8 cellular contexts compared by ENCODE assay signal in the genomic region with DNA sequence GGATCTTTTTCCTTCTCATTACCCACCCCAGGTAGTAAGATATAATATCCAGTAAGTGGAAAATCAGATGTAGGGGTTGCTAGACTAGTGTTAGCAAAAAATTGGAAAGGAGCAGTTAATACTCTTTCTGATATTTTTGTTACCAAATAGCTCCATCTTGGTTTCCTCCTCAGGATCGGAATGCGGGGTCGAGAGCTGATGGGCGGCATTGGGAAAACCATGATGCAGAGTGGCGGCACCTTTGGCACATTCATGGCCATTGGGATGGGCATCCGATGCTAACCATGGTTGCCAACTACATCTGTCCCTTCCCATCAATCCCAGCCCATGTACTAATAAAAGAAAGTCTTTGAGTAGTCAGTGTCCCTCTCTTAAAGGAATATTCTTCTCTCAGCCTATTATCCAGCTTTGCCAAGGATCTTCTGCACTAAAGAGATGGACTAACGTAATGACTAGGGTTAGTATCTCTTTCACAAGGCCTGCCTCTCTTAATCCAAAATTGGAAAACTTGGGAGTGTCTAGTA. TPM values are rescaled to one million over a fixed set of nuclear protein-coding genes. Genes with fewer than 3 reads are reported as not detected.
DNase-seq lines count a peak whose midpoint lies in the region; ATAC-seq and TF ChIP-seq lines count a peak whose summit lies in the region.

No MANE protein-coding gene starts in this region.

- H3K79me2 ChIP-seq in ACC112 (ENCODE audit: control insufficient read depth, insufficient read depth, low read length, unreplicated experiment) (peaks cover 34% of the 10 kb centered on the region), H9 (ENCODE audit: insufficient read depth, low read length) (no peaks in the 10 kb centered on the region)

- intact Hi-C loops in activated T-helper 1 cell treated with anti-CD3 and anti-CD28 coated beads, Interleukin-12 subunit alpha, Interleukin-12 subunit beta, Interleukin-2, Interleukin-4 antibody, amounts not matched to agents 30 ng/mL and 10 ng/mL and 1 ng/mL, durations not matched to agents 14 hours and 24 hours and 36 hours (cut with micrococcal nuclease) = no loop called here

- H3K27me3 ChIP-seq in ACC112 (ENCODE audit: insufficient read depth, low read length) (no peaks in the 10 kb centered on the region), H9 (ENCODE audit: insufficient read depth, low read length) (no peaks in the 10 kb centered on the region)

- H3K27ac ChIP-seq in ACC112 (ENCODE audit: low read depth, low read length) = peak overlapping the region; percentile 84
- no peak overlapping the region for H3K27ac ChIP-seq in H9 (ENCODE audit: insufficient read length, low read depth, low read length)

- no peak overlapping the region for H2BK120ac ChIP-seq in H9 (ENCODE audit: low read depth, low read length, poor library complexity, severe bottlenecking)

- no peak overlapping the region for H4K91ac ChIP-seq in H9 (ENCODE audit: insufficient read length, low read depth, low read length)

- H3K4me1 ChIP-seq in ACC112 (ENCODE audit: control insufficient read depth, insufficient read depth, low read length, unreplicated experiment) (peaks cover 33% of the 10 kb centered on the region), H9 (ENCODE audit: insufficient read depth, low read length) (no peaks in the 10 kb centered on the region)

- no peak overlapping the region for H2BK15ac ChIP-seq in H9 (ENCODE audit: low read depth, low read length)

- H3K4me1 Mint-ChIP-seq in H9 = peaks cover 17 to 18% of the 10 kb centered on the region in 2 experiments
- H3K4me1 Mint-ChIP-seq in activated T-helper 1 cell treated with anti-CD3 and anti-CD28 coated beads, Interleukin-12 subunit alpha, Interleukin-12 subunit beta, Interleukin-2, Interleukin-4 antibody, amounts not matched to agents 30 ng/mL and 10 ng/mL and 1 ng/mL, durations not matched to agents 14 hours and 24 hours and 36 hours (ENCODE audit: low read depth) = peaks cover 38% of the 10 kb centered on the region

- no peaks in the 10 kb centered on the region for H3K9me3 Mint-ChIP-seq in H9
- H3K9me3 Mint-ChIP-seq in activated T-helper 1 cell treated with anti-CD3 and anti-CD28 coated beads, Interleukin-12 subunit alpha, Interleukin-12 subunit beta, Interleukin-2, Interleukin-4 antibody, amounts not matched to agents 30 ng/mL and 10 ng/mL and 1 ng/mL, durations not matched to agents 14 hours and 24 hours and 36 hours = no peaks in the 10 kb centered on the region

- no peak overlapping the region for H3K56ac ChIP-seq in H9 (ENCODE audit: insufficient read length, low read depth, low read length)

- no peaks in the 10 kb centered on the region for H4K20me1 ChIP-seq in H9 (ENCODE audit: control insufficient read depth, insufficient read depth, insufficient read length)

- peak overlapping the region in 2 of 3 experiments; percentile 53 to 77; a peak in 3 of 7 replicates for H3K27ac Mint-ChIP-seq in H9
- peak overlapping the region; percentile 94 for H3K27ac Mint-ChIP-seq in activated T-helper 1 cell treated with anti-CD3 and anti-CD28 coated beads, Interleukin-12 subunit alpha, Interleukin-12 subunit beta, Interleukin-2, Interleukin-4 antibody, amounts not matched to agents 30 ng/mL and 10 ng/mL and 1 ng/mL, durations not matched to agents 14 hours and 24 hours and 36 hours

- H3K4me3 Mint-ChIP-seq in H9 = peak overlapping the region; percentile 93 to 97
- peak overlapping the region; percentile 92 for H3K4me3 Mint-ChIP-seq in activated T-helper 1 cell treated with anti-CD3 and anti-CD28 coated beads, Interleukin-12 subunit alpha, Interleukin-12 subunit beta, Interleukin-2, Interleukin-4 antibody, amounts not matched to agents 30 ng/mL and 10 ng/mL and 1 ng/mL, durations not matched to agents 14 hours and 24 hours and 36 hours

- H3K4me3 ChIP-seq in ACC112 (ENCODE audit: low read depth, low read length) = peak overlapping the region; percentile 93

- TF ChIP-seq CTCF in H9 (conservative IDR thresholded peaks at IDR 0.05) = no peak

- peaks cover 8% of the 10 kb centered on the region for H3K23me2 ChIP-seq in H9 (ENCODE audit: insufficient read length, low read depth, low read length, poor library complexity, severe bottlenecking)

- H3K79me1 ChIP-seq in H9 (ENCODE audit: insufficient read depth, low read depth, low read length, poor library complexity, severe bottlenecking) = no peaks in the 10 kb centered on the region

- DNase-seq in H9 (no peak), kidney tubule cell (ENCODE audit: low spot score) (peak; percentile 16), NCI-H1092 (lab: John Stamatoyannopoulos, UW) (no peak), NCI-H526 treated with DMSO at 0.1 percent for 48 hours (lab: John Stamatoyannopoulos, UW) (no peak)
- no peak for DNase-seq in activated T-helper 1 cell treated with anti-CD3 and anti-CD28 coated beads, Interleukin-12 subunit alpha, Interleukin-12 subunit beta, Interleukin-2, Interleukin-4 antibody, amounts not matched to agents 30 ng/mL and 10 ng/mL and 1 ng/mL, durations not matched to agents 14 hours and 24 hours and 36 hours (ENCODE audit: low spot score)

- H3K27me3 Mint-ChIP-seq in H9 (ENCODE audit: low read depth) = peaks cover 2% of the 10 kb centered on the region; the same call in 1 of the 2 replicates
- H3K27me3 Mint-ChIP-seq in activated T-helper 1 cell treated with anti-CD3 and anti-CD28 coated beads, Interleukin-12 subunit alpha, Interleukin-12 subunit beta, Interleukin-2, Interleukin-4 antibody, amounts not matched to agents 30 ng/mL and 10 ng/mL and 1 ng/mL, durations not matched to agents 14 hours and 24 hours and 36 hours (ENCODE audit: insufficient read depth) = no peaks in the 10 kb centered on the region

- ATAC-seq in HG03432 (IDR thresholded peaks at IDR 0.05; ENCODE audit: unreplicated experiment) = no peak
- ATAC-seq in GM19397 (IDR thresholded peaks at IDR 0.05; ENCODE audit: unreplicated experiment) = no peak

- H4K5ac ChIP-seq in H9 (ENCODE audit: insufficient read length, low read depth, low read length) = no peak overlapping the region

- no peak overlapping the region for H4K8ac ChIP-seq in H9 (replicated peaks; ENCODE audit: insufficient read length, low read depth, low read length)

- no peak overlapping the region for H3K14ac ChIP-seq in H9 (ENCODE audit: insufficient read depth, low read length)

- H3K36me3 Mint-ChIP-seq in H9 (ENCODE audit: insufficient read depth in 1 of 3, low read depth in 3 of 3) = peaks cover 15 to 48% (median 35%) of the 10 kb centered on the region in 3 experiments; a peak in 6 of 7 replicates
- peaks cover 49% of the 10 kb centered on the region for H3K36me3 Mint-ChIP-seq in activated T-helper 1 cell treated with anti-CD3 and anti-CD28 coated beads, Interleukin-12 subunit alpha, Interleukin-12 subunit beta, Interleukin-2, Interleukin-4 antibody, amounts not matched to agents 30 ng/mL and 10 ng/mL and 1 ng/mL, durations not matched to agents 14 hours and 24 hours and 36 hours (ENCODE audit: low read depth)

- no peak overlapping the region for H3K23ac ChIP-seq in H9 (ENCODE audit: insufficient read length, low read depth, low read length)

- H3K36me3 ChIP-seq in ACC112 (ENCODE audit: insufficient read depth, low read length) = peaks cover 26% of the 10 kb centered on the region

- no peak overlapping the region for H3K4me2 ChIP-seq in H9 (ENCODE audit: insufficient read depth, insufficient read length, low read length)

- H3K9ac ChIP-seq in H9 (ENCODE audit: extremely low read depth, insufficient read length, low read length) = no peak overlapping the region

- H2AFZ ChIP-seq in ACC112 (ENCODE audit: low read length, unreplicated experiment) (no peak overlapping the region), H9 (ENCODE audit: low read length) (no peak overlapping the region)

- H2BK5ac ChIP-seq in H9 (ENCODE audit: insufficient read length, low read length) = no peak overlapping the region

- no peak overlapping the region for H3T11ph ChIP-seq in H9 (ENCODE audit: low read length)

- no peak overlapping the region for H3K4ac ChIP-seq in H9 (ENCODE audit: low read depth, low read length)

- H3K18ac ChIP-seq in H9 (ENCODE audit: insufficient read length, low read depth, low read length) = no peak overlapping the region

- no peaks in the 10 kb centered on the region for H3K9me3 ChIP-seq in H9 (ENCODE audit: control insufficient read depth, low read depth, low read length)

- no peak overlapping the region for H2BK20ac ChIP-seq in H9 (ENCODE audit: low read depth, low read length, poor library complexity, severe bottlenecking)

- no peak overlapping the region for H2AK5ac ChIP-seq in H9 (ENCODE audit: insufficient read length, low read length)

- WGBS in H9 (ENCODE audit: extremely low coverage, insufficient read length, low lambda C conversion rate) = no CpG with 5 or more reads among the region's 7 CpGs

- H2BK12ac ChIP-seq in H9 (ENCODE audit: insufficient read length, low read depth, low read length) = no peak overlapping the region

RNA-seq across cellular contexts. Expression of a gene that starts 1.5 kb away (rescaled TPM):
- total RNA-seq in H9 (2021) = 204 and 207 TPM in 2 replicates
- 80.3 and 95.6 TPM in 2 replicates for total RNA-seq in activated T-helper 1 cell treated with anti-CD3 and anti-CD28 coated beads, Interleukin-12 subunit alpha, Interleukin-12 subunit beta, Interleukin-2, Interleukin-4 antibody, amounts not matched to agents 30 ng/mL and 10 ng/mL and 1 ng/mL, durations not matched to agents 14 hours and 24 hours and 36 hours

RNA-seq across cellular contexts. Expression of a gene that starts 1.5 kb away (rescaled TPM):
- 24.4 and 26.6 TPM in 2 replicates for total RNA-seq in H9 (2021)
- 35.7 and 36.2 TPM in 2 replicates for total RNA-seq in activated T-helper 1 cell treated with anti-CD3 and anti-CD28 coated beads, Interleukin-12 subunit alpha, Interleukin-12 subunit beta, Interleukin-2, Interleukin-4 antibody, amounts not matched to agents 30 ng/mL and 10 ng/mL and 1 ng/mL, durations not matched to agents 14 hours and 24 hours and 36 hours

RNA-seq across cellular contexts. Expression of a gene that starts 36.0 kb away (rescaled TPM):
- 152 and 155 TPM in 2 replicates for total RNA-seq in H9 (2021)
- 304 and 308 TPM in 2 replicates for total RNA-seq in activated T-helper 1 cell treated with anti-CD3 and anti-CD28 coated beads, Interleukin-12 subunit alpha, Interleukin-12 subunit beta, Interleukin-2, Interleukin-4 antibody, amounts not matched to agents 30 ng/mL and 10 ng/mL and 1 ng/mL, durations not matched to agents 14 hours and 24 hours and 36 hours

RNA-seq across cellular contexts. Expression of a gene that starts 36.0 kb away (rescaled TPM):
- total RNA-seq in H9 (2021) = 260 TPM in 2 replicates
- total RNA-seq in activated T-helper 1 cell treated with anti-CD3 and anti-CD28 coated beads, Interleukin-12 subunit alpha, Interleukin-12 subunit beta, Interleukin-2, Interleukin-4 antibody, amounts not matched to agents 30 ng/mL and 10 ng/mL and 1 ng/mL, durations not matched to agents 14 hours and 24 hours and 36 hours = 151 and 168 TPM in 2 replicates

RNA-seq across cellular contexts. Expression of a gene that starts 41.4 kb away (rescaled TPM):
- total RNA-seq in H9 (2021) = 335 and 347 TPM in 2 replicates
- total RNA-seq in activated T-helper 1 cell treated with anti-CD3 and anti-CD28 coated beads, Interleukin-12 subunit alpha, Interleukin-12 subunit beta, Interleukin-2, Interleukin-4 antibody, amounts not matched to agents 30 ng/mL and 10 ng/mL and 1 ng/mL, durations not matched to agents 14 hours and 24 hours and 36 hours = 349 and 357 TPM in 2 replicates
